ENCODE assay signal across 18 cellular contexts in genomic region chr6:39951716-39952115, GRCh38.
"Had no signal": no experiment of that assay in that cellular context is flagged by ENCODE, and none has a peak within 500 bp of the region (broad histone marks: within the 10 kb centered on the region; RNA-seq: fewer than 3 reads in every experiment).

No MANE protein-coding gene starts in this region.

- H3K4me1 ChIP-seq: spleen, thyroid gland had no signal

- H3K4me3 ChIP-seq: spleen, thyroid gland, vagina had no signal

- DNase-seq: activated CD4-positive, alpha-beta T cell treated with anti-CD3 and anti-CD28 coated beads, Interleukin-2, amount 50 U/mL, for 1 hour; activated naive CD4-positive, alpha-beta T cell treated with Interleukin-2 at 50 U/mL for 16 hours; caudate nucleus; head of caudate nucleus; left colon; mesenchymal stem cell; nucleus accumbens; posterior cingulate gyrus; SK-N-SH; spleen; stimulated activated naive CD8-positive, alpha-beta T cell treated with anti-CD3 and anti-CD28 coated beads, Interleukin-15, amount 100 ng/mL, for 72 hours; T-cell; T-helper 9 cell had no signal

- H3K9me3 ChIP-seq: SK-N-SH, spleen, thyroid gland, vagina had no signal

- ATAC-seq: activated CD4-positive, CD25-positive, alpha-beta regulatory T cell treated with anti-CD3 and anti-CD28 coated beads, Interleukin-2, amount 50 U/mL, for 24 hours; activated T-helper 17 cell treated with anti-CD3 and anti-CD28 coated beads, Interleukin-2, amount 50 U/mL, for 72 hours; esophagus mucosa; left colon; stimulated activated naive CD8-positive, alpha-beta T cell treated with anti-CD3 and anti-CD28 coated beads, Interleukin-15, amount 100 ng/mL, for 72 hours; T-cell had no signal

- H3K27ac ChIP-seq: spleen, thyroid gland, vagina had no signal

- H3K36me3 ChIP-seq: spleen, thyroid gland, vagina had no signal

- H3K27me3 ChIP-seq: thyroid gland, vagina had no signal
